ENCODE assay signal across 8 cellular contexts in genomic region chr2:950627-950992, GRCh38. TPM values are rescaled to one million over a fixed set of nuclear protein-coding genes. Genes with fewer than 3 reads are reported as not detected.
DNase-seq lines count a peak whose midpoint lies in the region; ATAC-seq and TF ChIP-seq lines count a peak whose summit lies in the region.

TSS of gene SNTG2 (plus strand) at chr2:950849. CDS start at chr2:950997, 148 bp downstream.

- peak within 1 kb of the TSS in 1 of 8 donors; percentile 36 for H3K27ac Mint-ChIP-seq in CD8-positive, alpha-beta memory T cell

- no peaks in the 10 kb centered on the region for H3K36me3 ChIP-seq in CD8-positive, alpha-beta memory T cell (ENCODE audit: insufficient read depth, low read length)
- no peaks in the 10 kb centered on the region for H3K36me3 ChIP-seq in KOPT-K1 (ENCODE audit: insufficient read depth, low read length)

- CTCF ChIA-PET in CD8-positive, alpha-beta memory T cell (lab: Charles Lee), result interaction anchor here (1.5 kb wide), 1 partner anchor 23 kb away, joined by 4 read pairs; no protein-coding TSS in a partner anchor

- POLR2A ChIA-PET in CD8-positive, alpha-beta memory T cell (lab: Charles Lee), result interaction anchor here (1.1 kb wide), 1 partner anchor 24 kb away, joined by 11 read pairs; no protein-coding TSS in a partner anchor

- H3K9me3 ChIP-seq in CD8-positive, alpha-beta memory T cell (ENCODE audit: low read length), result no peaks in the 10 kb centered on the region
- H3K9me3 ChIP-seq in KOPT-K1 (ENCODE audit: insufficient read depth, low read length, poor library complexity, severe bottlenecking), result no peaks in the 10 kb centered on the region

- peaks cover 21 to 53% (median 24%) of the 10 kb centered on the region in 3 donors for H3K4me1 Mint-ChIP-seq in CD8-positive, alpha-beta memory T cell
- H3K4me1 Mint-ChIP-seq in activated T-cell treated with anti-CD3 and anti-CD28 coated beads, Interleukin-2, amount 50 U/mL, for 4 hours (ENCODE audit: low read depth), result peaks cover 23% of the 10 kb centered on the region

- peak within 1 kb of the TSS; percentile 25 for H3K4me3 ChIP-seq in CD8-positive, alpha-beta memory T cell (ENCODE audit: low read length)
- peak within 1 kb of the TSS; percentile 41 to 54 for H3K4me3 ChIP-seq in foreskin fibroblast (ENCODE audit: low read depth in 1 of 2, low read length in 2 of 2)

- peaks cover 4% of the 10 kb centered on the region for H3K4me1 ChIP-seq in CD8-positive, alpha-beta memory T cell (ENCODE audit: insufficient read depth, low read length)

- TF ChIP-seq CTCF in foreskin fibroblast (IDR thresholded peaks at IDR 0.05; ENCODE audit: low read depth, low read length), result no peak

- peaks cover 21 to 30% of the 10 kb centered on the region in 2 donors for H3K27me3 Mint-ChIP-seq in CD8-positive, alpha-beta memory T cell
- peaks cover 33% of the 10 kb centered on the region for H3K27me3 Mint-ChIP-seq in activated T-cell treated with anti-CD3 and anti-CD28 coated beads, Interleukin-2, amount 50 U/mL, for 4 hours (ENCODE audit: low read depth)

- H3K4me3 Mint-ChIP-seq in CD8-positive, alpha-beta memory T cell, result peak within 1 kb of the TSS; percentile 71 to 89 (median 79)
- peak within 1 kb of the TSS; percentile 78 for H3K4me3 Mint-ChIP-seq in activated T-cell treated with anti-CD3 and anti-CD28 coated beads, Interleukin-2, amount 50 U/mL, for 4 hours

- H3K27me3 ChIP-seq in CD8-positive, alpha-beta memory T cell (ENCODE audit: insufficient read depth, low read length, poor library complexity, severe bottlenecking), result no peaks in the 10 kb centered on the region

- peaks cover 0 to 1% (median 0%) of the 10 kb centered on the region in 3 donors for H3K36me3 Mint-ChIP-seq in CD8-positive, alpha-beta memory T cell
- no peaks in the 10 kb centered on the region for H3K36me3 Mint-ChIP-seq in activated T-cell treated with anti-CD3 and anti-CD28 coated beads, Interleukin-2, amount 50 U/mL, for 4 hours (ENCODE audit: insufficient read depth)

- H3K9me3 Mint-ChIP-seq in CD8-positive, alpha-beta memory T cell, result peaks cover 0 to 3% (median 0%) of the 10 kb centered on the region in 5 donors
- no peaks in the 10 kb centered on the region for H3K9me3 Mint-ChIP-seq in activated T-cell treated with anti-CD3 and anti-CD28 coated beads, Interleukin-2, amount 50 U/mL, for 4 hours

- H3K27ac ChIP-seq in CD8-positive, alpha-beta memory T cell (ENCODE audit: low read depth, low read length), result no peak within 1 kb of the TSS
- H3K27ac ChIP-seq in KOPT-K1 (ENCODE audit: low read depth, low read length, poor library complexity, severe bottlenecking), result peak within 1 kb of the TSS; percentile 66

- intact Hi-C loops in sciatic nerve (cut with DNase I), result no loop called here

- peak in 4 of 5 donors; percentile 20 to 72 (median 58) for DNase-seq in CD8-positive, alpha-beta memory T cell
- DNase-seq in activated T-cell treated with anti-CD3 and anti-CD28 coated beads, Interleukin-2, amount 50 U/mL, for 4 hours, result peak; percentile 50
- DNase-seq in foreskin fibroblast (peak; percentile 40 to 77), sciatic nerve (ENCODE audit: low spot score) (peak; percentile 70), NOMO-1 (lab: John Stamatoyannopoulos, UW; ENCODE audit: unreplicated experiment in 2 of 2) (no peak)

- ATAC-seq in activated T-cell treated with anti-CD3 and anti-CD28 coated beads, Interleukin-2, amount 50 U/mL, for 4 hours, result peak; percentile 67 to 72
- ATAC-seq in sciatic nerve, result peak; percentile 88
- ATAC-seq in HG03432 (IDR thresholded peaks at IDR 0.05; ENCODE audit: unreplicated experiment), result no peak
- no peak for ATAC-seq in HG02884 (IDR thresholded peaks at IDR 0.05; ENCODE audit: unreplicated experiment)

RNA-seq across cellular contexts. Expression of gene SNTG2, which starts in this region (rescaled TPM):
- 1 to 10 TPM; 1.3 to 1.7 TPM for total RNA-seq in CD8-positive, alpha-beta memory T cell
- 0.30 TPM for polyA plus RNA-seq in CD8-positive, alpha-beta memory T cell
- total RNA-seq in activated T-cell treated with anti-CD3 and anti-CD28 coated beads, Interleukin-2, amount 50 U/mL, for 4 hours, result 1 to 10 TPM in 1 of 3 donors, under 1 TPM in 2; 0.22 to 1.0 (median 0.98) TPM
- total RNA-seq in sciatic nerve, result 4.4 TPM

Comparison
In these comparisons a context has a peak if more than half of its experiments do, and no peak if none do; other contexts are left out.
1. DNase-seq: peak in CD8-positive, alpha-beta memory T cell (4 of 5), activated T-cell treated with anti-CD3 and anti-CD28 coated beads, Interleukin-2, amount 50 U/mL, for 4 hours (single experiment), foreskin fibroblast (2 of 2) and sciatic nerve (single experiment); none in NOMO-1 (0 of 2).
2. ATAC-seq: peak in activated T-cell treated with anti-CD3 and anti-CD28 coated beads, Interleukin-2, amount 50 U/mL, for 4 hours (2 of 2) and sciatic nerve (single experiment); none in HG03432 (single experiment) and HG02884 (single experiment).